In the genomic region with DNA sequence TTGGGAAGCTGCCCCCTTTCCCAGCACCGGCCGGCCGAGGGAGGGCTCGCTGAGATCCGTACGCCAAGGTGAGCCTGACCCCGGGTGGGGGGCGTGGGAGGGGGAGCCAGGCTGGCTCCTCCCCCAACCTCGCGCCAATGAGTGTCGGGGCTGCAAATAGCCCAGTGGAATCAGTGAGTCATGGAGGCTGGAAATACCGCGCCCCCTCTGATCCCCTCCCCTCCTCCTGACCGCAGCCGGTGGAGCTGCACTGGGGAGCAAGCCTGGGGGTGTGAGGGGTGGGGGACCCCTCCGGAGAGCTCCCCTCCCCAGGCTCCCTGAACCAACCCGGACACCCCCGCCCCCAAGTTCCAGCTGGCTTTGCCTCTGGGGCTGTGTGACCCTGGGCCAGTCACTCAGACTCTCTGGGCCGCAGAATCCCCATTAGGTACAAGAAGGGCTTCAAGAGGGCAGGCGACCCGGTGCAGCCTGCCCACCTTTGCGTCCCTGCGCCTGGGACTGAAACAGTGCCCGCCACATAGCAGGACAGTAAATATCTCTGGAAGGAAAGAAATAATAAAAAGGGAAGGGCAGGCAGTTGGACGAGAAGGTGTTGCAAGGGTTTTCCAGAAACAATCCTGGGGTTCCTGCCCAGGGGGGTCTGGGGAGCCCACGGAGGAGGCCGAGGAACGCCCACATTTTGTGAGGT, we compare ENCODE assay signal across 9 cellular contexts. TPM values are rescaled to one million over a fixed set of nuclear protein-coding genes. Genes with fewer than 3 reads are reported as not detected.
DNase-seq lines count a peak whose midpoint lies in the region; ATAC-seq, FAIRE-seq and TF ChIP-seq lines count a peak whose summit lies in the region.
"Had no signal": no experiment of that assay in that cellular context is flagged by ENCODE, and none has a peak within 500 bp of the region (broad histone marks: within the 10 kb centered on the region; RNA-seq: fewer than 3 reads in every experiment).

No MANE protein-coding gene starts in this region.

- H2AFZ ChIP-seq in MM.1S (ENCODE audit: low read length): peak overlapping the region; percentile 65; the same call in 1 of the 2 replicates

- no peaks in the 10 kb centered on the region for H3K79me2 ChIP-seq in MM.1S (ENCODE audit: low read length)

- ATAC-seq in pancreas (peak; percentile 66 to 80 (median 72)), HG03565 (IDR thresholded peaks at IDR 0.05; ENCODE audit: unreplicated experiment) (no peak), GM21786 (IDR thresholded peaks at IDR 0.05; ENCODE audit: unreplicated experiment) (no peak)

- H3K4me3 ChIP-seq in MM.1S (ENCODE audit: low read length): peak overlapping the region; percentile 45
- peak overlapping the region in 3 of 4 donors; percentile 10 to 43 (median 25) for H3K4me3 ChIP-seq in pancreas
- H3K4me3 ChIP-seq in urinary bladder (ENCODE audit: low read depth, low read length): peak overlapping the region; percentile 41

- H3K36me3 ChIP-seq in MM.1S (replicated peaks; ENCODE audit: insufficient read depth, low read length) (no peaks in the 10 kb centered on the region), pancreas (no peaks in the 10 kb centered on the region), urinary bladder (ENCODE audit: insufficient read depth) (no peaks in the 10 kb centered on the region)

- WGBS in pancreas, 2 donors: 20 to 60% methylated on average over 18 to 28 of the region's 28 CpGs
- 14% methylated on average over 28 of the region's 28 CpGs for WGBS in urinary bladder

- H3F3A ChIP-seq in MM.1S (ENCODE audit: insufficient read depth, low read length): no peaks in the 10 kb centered on the region

- no peaks in the 10 kb centered on the region for H4K20me1 ChIP-seq in MM.1S (ENCODE audit: insufficient read depth, low read length)

- H3K27ac ChIP-seq in MM.1S (ENCODE audit: low read length) (no peak overlapping the region), pancreas (peak overlapping the region; percentile 29 to 82 (median 74)), urinary bladder (ENCODE audit: low read depth) (peak overlapping the region; percentile 42)

- peaks cover 35% of the 10 kb centered on the region for H3K27me3 ChIP-seq in MM.1S (replicated peaks; ENCODE audit: insufficient read depth, low read length)
- H3K27me3 ChIP-seq in pancreas: no peaks in the 10 kb centered on the region

- no peak for FAIRE-seq in pancreas (lab: Jason Lieb, UNC)

- H3K4me2 ChIP-seq in MM.1S (ENCODE audit: low read depth, low read length): peak overlapping the region; percentile 67; the same call in 1 of the 2 replicates

- intact Hi-C loops in pancreas (cut with DNase I): no loop called here

- no peaks in the 10 kb centered on the region for H3K36me3 Mint-ChIP-seq in activated T-cell treated with anti-CD3 and anti-CD28 coated beads, Interleukin-2, amount 50 U/mL, for 24 hours (ENCODE audit: low read depth)

- H3K4me1 ChIP-seq in MM.1S (ENCODE audit: low read length) (peaks cover 5% of the 10 kb centered on the region; the same call in 1 of the 2 replicates), pancreas (peaks cover 0 to 14% (median 0%) of the 10 kb centered on the region in 3 donors), urinary bladder (ENCODE audit: insufficient read depth) (no peaks in the 10 kb centered on the region)

- no peaks in the 10 kb centered on the region for H3K9me2 ChIP-seq in MM.1S (replicated peaks; ENCODE audit: insufficient read depth, low read length)

- H3K27me3 Mint-ChIP-seq in activated T-cell treated with anti-CD3 and anti-CD28 coated beads, Interleukin-2, amount 50 U/mL, for 24 hours: peaks cover 19% of the 10 kb centered on the region

- no peak overlapping the region for H3K9ac ChIP-seq in MM.1S (ENCODE audit: low read length)

- H3K27ac Mint-ChIP-seq in activated T-cell treated with anti-CD3 and anti-CD28 coated beads, Interleukin-2, amount 50 U/mL, for 24 hours: no peak overlapping the region

- H3K9me3 Mint-ChIP-seq in activated T-cell treated with anti-CD3 and anti-CD28 coated beads, Interleukin-2, amount 50 U/mL, for 24 hours: no peaks in the 10 kb centered on the region

- no peak for TF ChIP-seq CTCF in MM.1S (IDR thresholded peaks at IDR 0.05; ENCODE audit: low read length)
- no peak for TF ChIP-seq CTCF in pancreas (IDR thresholded peaks at IDR 0.05)

- H3K9me3 ChIP-seq in MM.1S (replicated peaks; ENCODE audit: insufficient read depth, low read length) (no peaks in the 10 kb centered on the region), pancreas (no peaks in the 10 kb centered on the region)

- DNase-seq in ELR (ENCODE audit: low read depth) (peak; percentile 62), MM.1S (no peak), foreskin melanocyte (peak; percentile 30), pancreas (peak; percentile 39 to 83 (median 76))
- DNase-seq in activated T-cell treated with anti-CD3 and anti-CD28 coated beads, Interleukin-2, amount 50 U/mL, for 24 hours: peak; percentile 71

- H3K4me3 Mint-ChIP-seq in activated T-cell treated with anti-CD3 and anti-CD28 coated beads, Interleukin-2, amount 50 U/mL, for 24 hours: no peak overlapping the region

- H3K4me1 Mint-ChIP-seq in activated T-cell treated with anti-CD3 and anti-CD28 coated beads, Interleukin-2, amount 50 U/mL, for 24 hours (ENCODE audit: low read depth): peaks cover 8% of the 10 kb centered on the region

RNA-seq across cellular contexts. Expression of a gene that starts 4.5 kb away (rescaled TPM):
- 1 to 10 TPM in 3 of 6 donors, under 1 TPM in 3; 0.65 to 4.8 (median 1.3) TPM for total RNA-seq in pancreas
- polyA plus RNA-seq in pancreas: 10 to 100 TPM in 1 of 2 donors, 1 to 10 TPM in 1; 4.1 to 10.9 TPM
- 13.0 TPM for total RNA-seq in urinary bladder
- polyA plus RNA-seq in urinary bladder: 144 TPM

RNA-seq across cellular contexts. Expression of a gene that starts 8.5 kb away (rescaled TPM):
- total RNA-seq in pancreas (1 to 10 TPM in 3 of 6 donors, under 1 TPM in 3; 0.67 to 2.9 (median 1.2) TPM), urinary bladder (not detected)
- polyA plus RNA-seq in pancreas (1 to 10 TPM; 5.4 to 9.3 TPM), urinary bladder (0.09 TPM)
- total RNA-seq: SK-MEL-5 had no signal

RNA-seq across cellular contexts. Expression of a gene that starts 9.3 kb away (rescaled TPM):
- total RNA-seq in pancreas (not detected), urinary bladder (not detected)
- polyA plus RNA-seq in pancreas (not detected), urinary bladder (0.03 TPM)
- total RNA-seq: SK-MEL-5 had no signal

RNA-seq across cellular contexts. Expression of a gene that starts 30.2 kb away (rescaled TPM):
- total RNA-seq in pancreas (1 to 10 TPM in 1 of 6 donors, under 1 TPM in 5; 0.54 to 1.6 (median 0.74) TPM), urinary bladder (0.95 TPM)
- polyA plus RNA-seq in pancreas (1 to 10 TPM; 1.5 to 1.7 TPM), urinary bladder (0.10 TPM)

RNA-seq across cellular contexts. Expression of a gene that starts 37.5 kb away (rescaled TPM):
- total RNA-seq in pancreas: 10 to 100 TPM; 16.2 to 24.3 (median 16.7) TPM
- 100 to 1,000 TPM in 1 of 2 donors, 10 to 100 TPM in 1; 90.5 to 106 TPM for polyA plus RNA-seq in pancreas
- 17.1 TPM for total RNA-seq in urinary bladder
- polyA plus RNA-seq in urinary bladder: 30.4 TPM

Comparison
In these comparisons a context has a peak if more than half of its experiments do, and no peak if none do; other contexts are left out.
1. ATAC-seq: peak in pancreas (4 of 4); none in HG03565 (single experiment) and GM21786 (single experiment).
2. Peak in every context shown above with its lines, with median percentiles within 50 percentile points of each other: H3K4me3 ChIP-seq.